21 cellular contexts compared by ENCODE assay signal in genomic region chr11:1582909-1583308, GRCh38. TPM values are rescaled to one million over a fixed set of nuclear protein-coding genes. Genes with fewer than 3 reads are reported as not detected.
"Had no signal": no experiment of that assay in that cellular context is flagged by ENCODE, and none has a peak within 500 bp of the region (broad histone marks: within the 10 kb centered on the region; RNA-seq: fewer than 3 reads in every experiment).

No MANE protein-coding gene starts in this region.

RNA-seq across cellular contexts. Expression of gene KRTAP5-1, which starts 2.2 kb away (rescaled TPM):
- total RNA-seq: activated naive CD4-positive, alpha-beta T cell treated with anti-CD3 and anti-CD28 coated beads for 36 hours; activated naive CD4-positive, alpha-beta T cell treated with anti-CD3 and anti-CD28 coated beads, Interleukin-2, amount 50 U/mL, for 72 hours; activated naive CD8-positive, alpha-beta T cell treated with anti-CD3 and anti-CD28 coated beads for 36 hours; activated naive CD8-positive, alpha-beta T cell treated with anti-CD3 and anti-CD28 coated beads, Interleukin-2, amount 10 ng/mL, durations not matched to agents 7 days and 5 days; activated T-cell treated with anti-CD3 and anti-CD28 coated beads, Interleukin-2, amount 50 U/mL, for 4 hours; activated T-cell treated with anti-CD3 and anti-CD28 coated beads, Interleukin-2, amount 50 U/mL, for 72 hours; activated T-helper 1 cell treated with anti-CD3 and anti-CD28 coated beads, Interleukin-12 subunit alpha, Interleukin-12 subunit beta, Interleukin-2, Interleukin-4 antibody, amounts not matched to agents 30 ng/mL and 10 ng/mL and 1 ng/mL, durations not matched to agents 14 hours and 24 hours and 36 hours; activated T-helper 17 cell treated with anti-CD3 and anti-CD28 coated beads, Interleukin-2, amount 50 U/mL, for 72 hours; activated T-helper 2 cell treated with anti-CD3 and anti-CD28 coated beads, Interferon-gamma antibody, Interleukin-2, Interleukin-4, amounts not matched to agents 10 μg/mL and 5 μg/mL and 100 μg/mL, durations not matched to agents 14 hours and 24 hours and 36 hours; adrenal gland; aorta; ascending aorta; astrocyte; body of pancreas; breast epithelium; bronchial epithelial cell; cardiac muscle cell; cardiac septum; cerebellum; chondrocyte had no signal
- polyA plus RNA-seq: adipose tissue, aorta, cardiac muscle cell had no signal

RNA-seq across cellular contexts. Expression of gene KRTAP5-2, which starts 15.2 kb away (rescaled TPM):
- total RNA-seq: activated naive CD4-positive, alpha-beta T cell treated with anti-CD3 and anti-CD28 coated beads for 36 hours; activated naive CD4-positive, alpha-beta T cell treated with anti-CD3 and anti-CD28 coated beads, Interleukin-2, amount 50 U/mL, for 72 hours; activated naive CD8-positive, alpha-beta T cell treated with anti-CD3 and anti-CD28 coated beads for 36 hours; activated naive CD8-positive, alpha-beta T cell treated with anti-CD3 and anti-CD28 coated beads, Interleukin-2, amount 10 ng/mL, durations not matched to agents 7 days and 5 days; activated T-cell treated with anti-CD3 and anti-CD28 coated beads, Interleukin-2, amount 50 U/mL, for 4 hours; activated T-cell treated with anti-CD3 and anti-CD28 coated beads, Interleukin-2, amount 50 U/mL, for 72 hours; activated T-helper 1 cell treated with anti-CD3 and anti-CD28 coated beads, Interleukin-12 subunit alpha, Interleukin-12 subunit beta, Interleukin-2, Interleukin-4 antibody, amounts not matched to agents 30 ng/mL and 10 ng/mL and 1 ng/mL, durations not matched to agents 14 hours and 24 hours and 36 hours; activated T-helper 17 cell treated with anti-CD3 and anti-CD28 coated beads, Interleukin-2, amount 50 U/mL, for 72 hours; activated T-helper 2 cell treated with anti-CD3 and anti-CD28 coated beads, Interferon-gamma antibody, Interleukin-2, Interleukin-4, amounts not matched to agents 10 μg/mL and 5 μg/mL and 100 μg/mL, durations not matched to agents 14 hours and 24 hours and 36 hours; adrenal gland; aorta; ascending aorta; astrocyte; body of pancreas; breast epithelium; bronchial epithelial cell; cardiac muscle cell; cardiac septum; cerebellum; chondrocyte had no signal
- polyA plus RNA-seq: adrenal gland, aorta, cardiac muscle cell had no signal

RNA-seq across cellular contexts. Expression of gene KRTAP5-3, which starts 25.4 kb away (rescaled TPM):
- total RNA-seq: activated naive CD4-positive, alpha-beta T cell treated with anti-CD3 and anti-CD28 coated beads for 36 hours; activated naive CD4-positive, alpha-beta T cell treated with anti-CD3 and anti-CD28 coated beads, Interleukin-2, amount 50 U/mL, for 72 hours; activated naive CD8-positive, alpha-beta T cell treated with anti-CD3 and anti-CD28 coated beads for 36 hours; activated naive CD8-positive, alpha-beta T cell treated with anti-CD3 and anti-CD28 coated beads, Interleukin-2, amount 10 ng/mL, durations not matched to agents 7 days and 5 days; activated T-cell treated with anti-CD3 and anti-CD28 coated beads, Interleukin-2, amount 50 U/mL, for 4 hours; activated T-cell treated with anti-CD3 and anti-CD28 coated beads, Interleukin-2, amount 50 U/mL, for 72 hours; activated T-helper 1 cell treated with anti-CD3 and anti-CD28 coated beads, Interleukin-12 subunit alpha, Interleukin-12 subunit beta, Interleukin-2, Interleukin-4 antibody, amounts not matched to agents 30 ng/mL and 10 ng/mL and 1 ng/mL, durations not matched to agents 14 hours and 24 hours and 36 hours; activated T-helper 17 cell treated with anti-CD3 and anti-CD28 coated beads, Interleukin-2, amount 50 U/mL, for 72 hours; activated T-helper 2 cell treated with anti-CD3 and anti-CD28 coated beads, Interferon-gamma antibody, Interleukin-2, Interleukin-4, amounts not matched to agents 10 μg/mL and 5 μg/mL and 100 μg/mL, durations not matched to agents 14 hours and 24 hours and 36 hours; adrenal gland; aorta; ascending aorta; astrocyte; body of pancreas; breast epithelium; bronchial epithelial cell; cardiac muscle cell; cardiac septum; cerebellum; chondrocyte had no signal
- polyA plus RNA-seq: adipose tissue, adrenal gland, aorta, cardiac muscle cell had no signal

RNA-seq across cellular contexts. Expression of gene KRTAP5-4, which starts 39.0 kb away (rescaled TPM):
- total RNA-seq: activated naive CD4-positive, alpha-beta T cell treated with anti-CD3 and anti-CD28 coated beads for 36 hours; activated naive CD4-positive, alpha-beta T cell treated with anti-CD3 and anti-CD28 coated beads, Interleukin-2, amount 50 U/mL, for 72 hours; activated naive CD8-positive, alpha-beta T cell treated with anti-CD3 and anti-CD28 coated beads for 36 hours; activated naive CD8-positive, alpha-beta T cell treated with anti-CD3 and anti-CD28 coated beads, Interleukin-2, amount 10 ng/mL, durations not matched to agents 7 days and 5 days; activated T-cell treated with anti-CD3 and anti-CD28 coated beads, Interleukin-2, amount 50 U/mL, for 4 hours; activated T-cell treated with anti-CD3 and anti-CD28 coated beads, Interleukin-2, amount 50 U/mL, for 72 hours; activated T-helper 1 cell treated with anti-CD3 and anti-CD28 coated beads, Interleukin-12 subunit alpha, Interleukin-12 subunit beta, Interleukin-2, Interleukin-4 antibody, amounts not matched to agents 30 ng/mL and 10 ng/mL and 1 ng/mL, durations not matched to agents 14 hours and 24 hours and 36 hours; activated T-helper 17 cell treated with anti-CD3 and anti-CD28 coated beads, Interleukin-2, amount 50 U/mL, for 72 hours; activated T-helper 2 cell treated with anti-CD3 and anti-CD28 coated beads, Interferon-gamma antibody, Interleukin-2, Interleukin-4, amounts not matched to agents 10 μg/mL and 5 μg/mL and 100 μg/mL, durations not matched to agents 14 hours and 24 hours and 36 hours; adrenal gland; aorta; ascending aorta; astrocyte; body of pancreas; breast epithelium; bronchial epithelial cell; cardiac muscle cell; cardiac septum; cerebellum; chondrocyte had no signal
- polyA plus RNA-seq: adipose tissue, adrenal gland, aorta, cardiac muscle cell had no signal
